ENCODE assay signal across 1 cellular context in the genomic region with DNA sequence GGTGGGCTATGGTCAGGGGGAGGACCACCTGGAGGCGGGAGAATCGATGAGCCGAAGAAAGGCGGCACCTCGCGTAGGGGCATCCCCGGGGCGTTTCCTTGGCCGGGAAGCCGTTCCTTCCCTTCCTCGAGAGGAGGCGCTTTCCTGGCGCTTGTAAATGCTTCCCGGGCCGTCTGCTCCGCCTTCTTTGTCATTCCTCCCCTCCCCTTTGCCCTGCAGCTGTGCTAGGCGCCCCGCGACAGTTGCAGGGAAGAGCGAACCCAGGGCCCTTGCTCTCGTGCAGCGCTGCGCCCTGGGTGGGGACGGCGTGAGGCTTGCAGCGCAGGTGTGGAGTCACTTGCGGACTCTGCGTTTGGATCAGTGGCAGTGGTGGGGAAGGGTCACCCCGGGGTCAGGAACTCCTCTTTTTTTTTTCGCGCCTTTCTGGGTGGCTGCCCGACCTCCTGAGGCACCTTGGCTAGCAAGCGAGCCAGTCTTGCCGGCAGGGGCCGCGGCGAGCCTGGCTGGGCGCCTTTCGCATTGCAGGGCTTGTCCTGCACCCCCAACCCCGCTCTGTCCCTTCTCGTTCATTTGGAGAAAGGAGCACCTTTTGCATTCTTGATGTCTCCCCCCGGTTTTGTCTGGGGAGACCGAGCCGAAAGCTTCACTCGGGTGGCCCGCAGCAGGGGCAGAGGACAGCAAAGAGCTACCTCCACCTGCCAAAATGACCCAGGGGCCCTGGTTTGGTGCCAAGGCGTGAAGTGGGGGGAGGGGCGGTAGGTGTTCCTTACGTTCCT.
TF ChIP-seq lines count a peak whose summit lies in the region.

No MANE protein-coding gene starts in this region.

TF ChIP-seq in H1, 55 proteins besides CTCF, POLR2A, EP300 and RAD21:
- no peak for TF ChIP-seq CHD1 (IDR thresholded peaks at IDR 0.05; ENCODE audit: low read depth, low read length)
- TF ChIP-seq RNF2 (IDR thresholded peaks at IDR 0.05; ENCODE audit: borderline replicate concordance, low read depth, low read length, missing control alignments, poor library complexity, severe bottlenecking): no peak
- TF ChIP-seq POLR2AphosphoS5 (IDR thresholded peaks at IDR 0.05; ENCODE audit: low read depth, low read length): no peak
- no peak for TF ChIP-seq CEBPB (IDR thresholded peaks at IDR 0.05; ENCODE audit: low read depth, low read length)
- no peak for TF ChIP-seq KDM1A (IDR thresholded peaks at IDR 0.05; ENCODE audit: borderline replicate concordance, low read length)
- no peak for TF ChIP-seq TAF1 (IDR thresholded peaks at IDR 0.05; ENCODE audit: low read depth, low read length)
- no peak for TF ChIP-seq RBBP5 (IDR thresholded peaks at IDR 0.05; ENCODE audit: borderline replicate concordance, low read depth, low read length)
- TF ChIP-seq EGR1 (IDR thresholded peaks at IDR 0.05; ENCODE audit: borderline replicate concordance, low read depth, low read length): no peak
- peak; percentile 12 to 47; a peak in 1 of 4 replicates for TF ChIP-seq SIN3A (conservative IDR thresholded peaks at IDR 0.05 in 1 of 2, IDR thresholded peaks at IDR 0.05 in 1 of 2; ENCODE audit: low read depth in 1 of 2, low read length in 2 of 2)
- TF ChIP-seq, protein P1, sequence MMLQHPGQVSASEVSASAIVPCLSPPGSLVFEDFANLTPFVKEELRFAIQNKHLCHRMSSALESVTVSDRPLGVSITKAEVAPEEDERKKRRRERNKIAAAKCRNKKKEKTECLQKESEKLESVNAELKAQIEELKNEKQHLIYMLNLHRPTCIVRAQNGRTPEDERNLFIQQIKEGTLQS (IDR thresholded peaks at IDR 0.05; ENCODE audit: insufficient read depth, low read depth, low read length): no peak
- TF ChIP-seq CBX8 (IDR thresholded peaks at IDR 0.05; ENCODE audit: borderline replicate concordance, low read depth, low read length): no peak
- peak; percentile 51; the same call in 1 of the 2 replicates for TF ChIP-seq E2F6 (IDR thresholded peaks at IDR 0.05)
- TF ChIP-seq BCL11A (IDR thresholded peaks at IDR 0.05; ENCODE audit: low read depth in 2 of 2, low read length in 2 of 2): no peak
- TF ChIP-seq HDAC2 (IDR thresholded peaks at IDR 0.05; ENCODE audit: borderline replicate concordance in 1 of 2, low read depth in 2 of 2, low read length in 2 of 2): peak in 1 of 2 experiments; percentile 72; a peak in 1 of 4 replicates
- TF ChIP-seq MAFK (IDR thresholded peaks at IDR 0.05; ENCODE audit: low read depth, low read length): no peak
- TF ChIP-seq FOSL1 (IDR thresholded peaks at IDR 0.05; ENCODE audit: insufficient read depth, low read depth, low read length): no peak
- TF ChIP-seq, protein P2, sequence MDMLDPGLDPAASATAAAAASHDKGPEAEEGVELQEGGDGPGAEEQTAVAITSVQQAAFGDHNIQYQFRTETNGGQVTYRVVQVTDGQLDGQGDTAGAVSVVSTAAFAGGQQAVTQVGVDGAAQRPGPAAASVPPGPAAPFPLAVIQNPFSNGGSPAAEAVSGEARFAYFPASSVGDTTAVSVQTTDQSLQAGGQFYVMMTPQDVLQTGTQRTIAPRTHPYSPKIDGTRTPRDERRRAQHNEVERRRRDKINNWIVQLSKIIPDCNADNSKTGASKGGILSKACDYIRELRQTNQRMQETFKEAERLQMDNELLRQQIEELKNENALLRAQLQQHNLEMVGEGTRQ (IDR thresholded peaks at IDR 0.05; ENCODE audit: low read length): no peak
- TF ChIP-seq CHD2 (IDR thresholded peaks at IDR 0.05; ENCODE audit: low read length): no peak; the same call in 1 of the 2 replicates
- no peak for TF ChIP-seq EZH2 (IDR thresholded peaks at IDR 0.05; ENCODE audit: low read depth, low read length, severe bottlenecking)
- no peak for TF ChIP-seq JUN (IDR thresholded peaks at IDR 0.05; ENCODE audit: low read depth, low read length)
- TF ChIP-seq CTBP2 (IDR thresholded peaks at IDR 0.05; ENCODE audit: borderline replicate concordance, insufficient read depth, insufficient read length, low read length): peak; percentile 46
- no peak for TF ChIP-seq YY1 (IDR thresholded peaks at IDR 0.05; ENCODE audit: low read depth, low read length)
- TF ChIP-seq MAX (IDR thresholded peaks at IDR 0.05): peak; percentile 17; the same call in 1 of the 2 replicates
- TF ChIP-seq SUZ12 (IDR thresholded peaks at IDR 0.05; ENCODE audit: low read length): no peak
- no peak for TF ChIP-seq RFX5 (IDR thresholded peaks at IDR 0.05; ENCODE audit: borderline replicate concordance, low read depth, low read length)
- no peak for TF ChIP-seq ZNF274 (IDR thresholded peaks at IDR 0.05; ENCODE audit: borderline replicate concordance, extremely low read depth, low read length)
- TF ChIP-seq CHD7 (IDR thresholded peaks at IDR 0.05; ENCODE audit: insufficient replicate concordance, low read length): no peak
- TF ChIP-seq JUND (IDR thresholded peaks at IDR 0.05; ENCODE audit: low read length): no peak
- no peak for TF ChIP-seq SIX5 (IDR thresholded peaks at IDR 0.05; ENCODE audit: low read depth, low read length)
- no peak for TF ChIP-seq SIRT6 (IDR thresholded peaks at IDR 0.05; ENCODE audit: low read length)
- no peak for TF ChIP-seq SP2 (IDR thresholded peaks at IDR 0.05; ENCODE audit: low read length)
- no peak for TF ChIP-seq CBX5 (IDR thresholded peaks at IDR 0.05; ENCODE audit: low read depth, low read length)
- TF ChIP-seq TEAD4 (IDR thresholded peaks at IDR 0.05; ENCODE audit: low read depth, low read length): no peak
- TF ChIP-seq BRCA1 (IDR thresholded peaks at IDR 0.05; ENCODE audit: low read depth, low read length): no peak
- TF ChIP-seq NRF1 (IDR thresholded peaks at IDR 0.05; ENCODE audit: low read depth, low read length): no peak
- TF ChIP-seq KDM4A (IDR thresholded peaks at IDR 0.05; ENCODE audit: low read depth, low read length, severe bottlenecking): peak; percentile 58
- TF ChIP-seq SAP30 (IDR thresholded peaks at IDR 0.05; ENCODE audit: insufficient read depth, insufficient replicate concordance, low read length): no peak
- no peak for TF ChIP-seq RXRA (IDR thresholded peaks at IDR 0.05; ENCODE audit: insufficient read depth, low read depth, low read length)
- TF ChIP-seq SP4 (IDR thresholded peaks at IDR 0.05; ENCODE audit: low read length): no peak
- TF ChIP-seq GTF2F1 (IDR thresholded peaks at IDR 0.05; ENCODE audit: borderline replicate concordance, low read depth, low read length): no peak
- TF ChIP-seq KDM5A (IDR thresholded peaks at IDR 0.05; ENCODE audit: low read length): no peak
- no peak for TF ChIP-seq HDAC6 (IDR thresholded peaks at IDR 0.05; ENCODE audit: low read depth, low read length)
- no peak for TF ChIP-seq ATF2 (IDR thresholded peaks at IDR 0.05; ENCODE audit: low read length)
- TF ChIP-seq TBP (IDR thresholded peaks at IDR 0.05; ENCODE audit: low read depth, low read length): no peak
- TF ChIP-seq NANOG (IDR thresholded peaks at IDR 0.05; ENCODE audit: insufficient read depth, low read depth, low read length, poor library complexity, severe bottlenecking): no peak
- no peak for TF ChIP-seq TAF7 (optimal IDR thresholded peaks at IDR 0.05; ENCODE audit: borderline replicate concordance, low read depth, low read length)
- no peak for TF ChIP-seq TCF12 (IDR thresholded peaks at IDR 0.05; ENCODE audit: low read depth, low read length)
- peak; percentile 78 for TF ChIP-seq ASH2L (IDR thresholded peaks at IDR 0.05; ENCODE audit: low read length)
- TF ChIP-seq POU5F1 (IDR thresholded peaks at IDR 0.05; ENCODE audit: low read depth, low read length): no peak
- no peak for TF ChIP-seq CREB1 (IDR thresholded peaks at IDR 0.05)
- TF ChIP-seq PHF8 (conservative IDR thresholded peaks at IDR 0.05; ENCODE audit: low read depth, low read length): 0 out of 2 replicates have a peak, but pooled peaks have one; percentile 4
- TF ChIP-seq SP1 (IDR thresholded peaks at IDR 0.05; ENCODE audit: low read depth, low read length): no peak
- TF ChIP-seq GABPA (IDR thresholded peaks at IDR 0.05; ENCODE audit: borderline replicate concordance, insufficient read depth, low read length): no peak
- TF ChIP-seq BACH1 (IDR thresholded peaks at IDR 0.05; ENCODE audit: low read length): no peak
- no peak for TF ChIP-seq SRF (IDR thresholded peaks at IDR 0.05; ENCODE audit: low read depth, low read length)
